Comparison of ENCODE assay signal across 30 cellular contexts in genomic region chr14:29773990-29774389, GRCh38.
A peak's percentile ranks its signal among the peaks of the same experiment; 100 is the strongest.
DNase-seq lines count a peak whose midpoint lies in the region; TF ChIP-seq lines count a peak whose summit lies in the region.
"Had no signal": no experiment of that assay in that cellular context is flagged by ENCODE, and none has a peak within 500 bp of the region (broad histone marks: within the 10 kb centered on the region; RNA-seq: fewer than 3 reads in every experiment).

No MANE protein-coding gene starts in this region.

- no peak overlapping the region for H2AFZ ChIP-seq in parathyroid adenoma

- H3K79me2 ChIP-seq in parathyroid adenoma, result peaks cover 21% of the 10 kb centered on the region

- H3K9ac ChIP-seq in parathyroid adenoma, result no peak overlapping the region

- no peaks in the 10 kb centered on the region for H3K27me3 ChIP-seq in parathyroid adenoma (ENCODE audit: control insufficient read depth, insufficient read depth, low read length)
- H3K27me3 ChIP-seq: ascending aorta, cardiac muscle cell, colonic mucosa, heart left ventricle, uterus had no signal

- peak; percentile 8 for DNase-seq in NCI-H1105 treated with DMSO at 0.1 percent for 48 hours (lab: John Stamatoyannopoulos, UW)
- no peak for DNase-seq in NCI-H1105 (lab: John Stamatoyannopoulos, UW)
- peak; percentile 78 for DNase-seq in NCI-H2107 (lab: John Stamatoyannopoulos, UW)
- DNase-seq in NCI-H748 treated with DMSO at 0.1 percent for 48 hours (lab: John Stamatoyannopoulos, UW), result peak; percentile 70
- DNase-seq in stimulated activated CD4-positive, alpha-beta T cell treated with anti-CD3 and anti-CD28 coated beads, Interleukin-2, amount 100 ng/mL, for 24 hours, result no peak
- DNase-seq in GM10266 (ENCODE audit: extremely low spot score), result no peak
- no peak for DNase-seq in cortex of kidney (lab: John Stamatoyannopoulos, UW)
- DNase-seq: activated CD8-positive, alpha-beta T cell treated with anti-CD3 and anti-CD28 coated beads for 36 hours; colonic mucosa; effector memory CD8-positive, alpha-beta T cell; EL; foreskin fibroblast; GOT3; heart left ventricle; Kasumi-1; lower lobe of right lung; MV-4-11; naive thymus-derived CD8-positive, alpha-beta T cell; NCI-H446; occipital lobe; stimulated activated CD4-positive, alpha-beta T cell treated with anti-CD3 and anti-CD28 coated beads, Interleukin-15, amount 100 ng/mL, for 24 hours; stimulated activated naive CD4-positive, alpha-beta T cell treated with Interleukin-2 at 50 U/mL for 16 hours; T-helper 1 cell; uterus had no signal

- no peaks in the 10 kb centered on the region for H3K4me1 ChIP-seq in parathyroid adenoma
- H3K4me1 ChIP-seq: colonic mucosa, heart left ventricle, lower lobe of right lung, uterus had no signal

- TF ChIP-seq CTCF in parathyroid adenoma (IDR thresholded peaks at IDR 0.05), result peak; percentile 26
- no peak for TF ChIP-seq CTCF in GM10266 (IDR thresholded peaks at IDR 0.05; ENCODE audit: control insufficient read depth, insufficient read depth, low read depth, missing control alignments)

- no peaks in the 10 kb centered on the region for H3K9me3 ChIP-seq in parathyroid adenoma (ENCODE audit: control insufficient read depth, low read length)
- H3K9me3 ChIP-seq: colonic mucosa, thoracic aorta, uterus had no signal

- H3K4me2 ChIP-seq in parathyroid adenoma (ENCODE audit: low read length), result no peak overlapping the region

- H3K4me3 ChIP-seq in parathyroid adenoma (ENCODE audit: low read depth, low read length), result no peak overlapping the region
- H3K4me3 ChIP-seq: ascending aorta, cardiac muscle cell, colonic mucosa, heart left ventricle, lower lobe of right lung, thoracic aorta, uterus had no signal

- H3K27ac ChIP-seq in parathyroid adenoma, result no peak overlapping the region
- H3K27ac ChIP-seq: 22Rv1, ascending aorta, C4-2B, cardiac muscle cell, colonic mucosa, heart left ventricle, lower lobe of right lung, thoracic aorta, uterus had no signal

- no peaks in the 10 kb centered on the region for H3K36me3 ChIP-seq in parathyroid adenoma (ENCODE audit: control insufficient read depth, insufficient read depth, low read length)
- H3K36me3 ChIP-seq: ascending aorta, cardiac muscle cell, colonic mucosa, heart left ventricle, lower lobe of right lung, thoracic aorta, uterus had no signal

Comparison
In these comparisons a context has a peak if more than half of its experiments do, and no peak if none do; other contexts are left out.
1. DNase-seq: peak in NCI-H1105 treated with DMSO at 0.1 percent for 48 hours (single experiment), NCI-H2107 (single experiment) and NCI-H748 treated with DMSO at 0.1 percent for 48 hours (single experiment); none in NCI-H1105 (single experiment), stimulated activated CD4-positive, alpha-beta T cell treated with anti-CD3 and anti-CD28 coated beads, Interleukin-2, amount 100 ng/mL, for 24 hours (0 of 2), GM10266 (single experiment) and cortex of kidney (single experiment).